In genomic region chr11:15208570-15209222, GRCh38 we compare ENCODE assay signal across 8 cellular contexts.
A peak's percentile ranks its signal among the peaks of the same experiment; 100 is the strongest.
DNase-seq lines count a peak whose midpoint lies in the region; ATAC-seq, FAIRE-seq and TF ChIP-seq lines count a peak whose summit lies in the region.

No MANE protein-coding gene starts in this region.

- no peaks in the 10 kb centered on the region for H3K36me3 Mint-ChIP-seq in neural progenitor cell

- H3K4me3 Mint-ChIP-seq in neural progenitor cell, result no peak overlapping the region

- ATAC-seq in GM21447 (IDR thresholded peaks at IDR 0.05; ENCODE audit: unreplicated experiment), result peak; percentile 82

- no peaks in the 10 kb centered on the region for H3K79me2 ChIP-seq in DOHH2 (ENCODE audit: control insufficient read depth, low read length)
- no peaks in the 10 kb centered on the region for H3K79me2 ChIP-seq in neural progenitor cell (ENCODE audit: low read depth)

- H3K9me3 Mint-ChIP-seq in neural progenitor cell, result no peaks in the 10 kb centered on the region

- H4K20me1 ChIP-seq in DOHH2 (ENCODE audit: control insufficient read depth, insufficient read depth, low read depth, low read length), result no peaks in the 10 kb centered on the region
- no peaks in the 10 kb centered on the region for H4K20me1 ChIP-seq in neural progenitor cell (ENCODE audit: low read depth)

- H3K27ac Mint-ChIP-seq in neural progenitor cell, result no peak overlapping the region

- FAIRE-seq in RCC 7860 (lab: Jason Lieb, UNC), result no peak

- H3K4me1 Mint-ChIP-seq in neural progenitor cell, result peaks cover 3% of the 10 kb centered on the region

- no peak overlapping the region for H3K4me3 ChIP-seq in DOHH2 (ENCODE audit: low read length)
- H3K4me3 ChIP-seq in neural progenitor cell, result no peak overlapping the region

- H3K36me3 ChIP-seq in DOHH2 (ENCODE audit: control insufficient read depth, low read length), result no peaks in the 10 kb centered on the region
- H3K36me3 ChIP-seq in neural progenitor cell, result no peaks in the 10 kb centered on the region

- no peaks in the 10 kb centered on the region for H3K27me3 ChIP-seq in DOHH2 (ENCODE audit: control insufficient read depth, low read length)
- no peaks in the 10 kb centered on the region for H3K27me3 ChIP-seq in neural progenitor cell

- H3K9me2 ChIP-seq in DOHH2 (replicated peaks; ENCODE audit: control insufficient read depth, low read length), result no peaks in the 10 kb centered on the region

- peaks cover 17% of the 10 kb centered on the region for H3K27me3 Mint-ChIP-seq in neural progenitor cell (ENCODE audit: insufficient read depth, low read depth)

- H3K27ac ChIP-seq in DOHH2 (ENCODE audit: low read depth, low read length) (no peak overlapping the region), neural progenitor cell (no peak overlapping the region)

- no peaks in the 10 kb centered on the region for H3F3A ChIP-seq in DOHH2 (ENCODE audit: control insufficient read depth, insufficient read depth)
- H3F3A ChIP-seq in neural progenitor cell (ENCODE audit: low read depth), result no peaks in the 10 kb centered on the region

- peak; percentile 83 for TF ChIP-seq CTCF in DOHH2 (IDR thresholded peaks at IDR 0.05; ENCODE audit: low read depth, low read length, poor library complexity, severe bottlenecking)
- TF ChIP-seq CTCF in neural progenitor cell (IDR thresholded peaks at IDR 0.05), result peak; percentile 95

- H3K4me2 ChIP-seq in DOHH2 (ENCODE audit: low read length), result no peak overlapping the region
- H3K4me2 ChIP-seq in neural progenitor cell, result no peak overlapping the region

- no peak overlapping the region for H2AFZ ChIP-seq in neural progenitor cell (replicated peaks)

- H3K9ac ChIP-seq in neural progenitor cell, result no peak overlapping the region

- H3K4me1 ChIP-seq in DOHH2 (ENCODE audit: control insufficient read depth, low read length) (no peaks in the 10 kb centered on the region), neural progenitor cell (no peaks in the 10 kb centered on the region)

- DNase-seq in HPDE6-E6E7 (ENCODE audit: extremely low spot score), result peak; percentile 64
- DNase-seq in RCC 7860 (ENCODE audit: low spot score), result peak; percentile 23
- peak; percentile 48 for DNase-seq in activated T-helper 1 cell treated with Interleukin-2 at 50 U/mL for 16 hours (ENCODE audit: low read depth)
- DNase-seq in fibroblast of peridontal ligament (ENCODE audit: extremely low read depth), result peak; percentile 65
- DNase-seq in neural progenitor cell (ENCODE audit: low spot score), result peak; percentile 91
- DNase-seq in superior temporal gyrus (ENCODE audit: extremely low spot score), result peak; percentile 88

- H3K9me3 ChIP-seq in DOHH2 (ENCODE audit: control insufficient read depth, insufficient read depth, low read length) (no peaks in the 10 kb centered on the region), neural progenitor cell (ENCODE audit: low read depth) (no peaks in the 10 kb centered on the region)

Comparison
In these comparisons a context has a peak if more than half of its experiments do, and no peak if none do; other contexts are left out.
1. DNase-seq: peak in every context shown above with its lines; median percentile 91 in neural progenitor cell; 88 in superior temporal gyrus; 65 in fibroblast of peridontal ligament; 64 in HPDE6-E6E7; 48 in activated T-helper 1 cell treated with Interleukin-2 at 50 U/mL for 16 hours; 23 in RCC 7860.